In the genomic region with DNA sequence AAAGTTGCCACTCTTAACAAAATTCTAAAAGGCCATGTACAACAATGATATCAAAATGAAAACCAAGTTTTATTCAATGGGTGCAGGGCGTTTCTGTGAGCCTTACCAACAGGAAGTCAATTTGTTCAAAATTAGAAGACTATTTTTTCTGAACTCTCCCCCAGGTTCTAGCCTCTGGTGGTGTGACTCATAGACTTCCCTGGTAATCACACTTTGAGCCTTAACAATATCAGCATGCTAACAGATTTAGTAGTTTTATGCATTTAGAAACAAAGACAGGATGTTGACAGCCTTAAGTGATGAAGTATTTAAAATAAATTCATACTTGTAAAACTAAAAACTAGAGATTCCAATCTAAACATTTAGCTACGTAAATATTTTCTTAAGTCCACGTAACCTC, we compare ENCODE assay signal across 10 cellular contexts.
DNase-seq lines count a peak whose midpoint lies in the region; ATAC-seq and TF ChIP-seq lines count a peak whose summit lies in the region.
"Had no signal": no experiment of that assay in that cellular context is flagged by ENCODE, and none has a peak within 500 bp of the region (broad histone marks: within the 10 kb centered on the region; RNA-seq: fewer than 3 reads in every experiment).

No MANE protein-coding gene starts in this region.

- intact Hi-C loops in CD4-positive, alpha-beta T cell (cut with DNase I, micrococcal nuclease), result loop anchor here in 1 of 2 experiments (5.0 kb wide), 1 partner anchor 36 kb away; no protein-coding TSS in a partner anchor
- intact Hi-C loops in activated B cell treated with CpG ODN at 0.5 μM for 24 hours (cut with micrococcal nuclease), result no loop called here

- no peak for TF ChIP-seq CTCF in CD4-positive, alpha-beta T cell (IDR thresholded peaks at IDR 0.05)
- TF ChIP-seq CTCF in HFFc6 (IDR thresholded peaks at IDR 0.05), result no peak
- no peak for TF ChIP-seq CTCF in activated B cell treated with CpG ODN at 0.5 μM for 24 hours (IDR thresholded peaks at IDR 0.05)

- H3K9me3 ChIP-seq in CD4-positive, alpha-beta T cell (ENCODE audit: control insufficient read depth, low read length), result no peaks in the 10 kb centered on the region
- H3K9me3 ChIP-seq: uterus had no signal

- POLR2A ChIA-PET in CD4-positive, alpha-beta T cell (lab: Charles Lee), result interaction anchor here (0.6 to 1.5 kb wide), 5 partner anchors 23 to 111 kb away, joined by 3 to 9 read pairs (median 3); no protein-coding TSS in a partner anchor
- POLR2A ChIA-PET in activated B cell treated with CpG ODN at 0.5 μM for 24 hours (lab: Charles Lee), result interaction anchor here (0.7 kb wide), 1 partner anchor 28 kb away, joined by 3 read pairs; no protein-coding TSS in a partner anchor

- peak overlapping the region; percentile 72 for H3K27ac Mint-ChIP-seq in CD4-positive, alpha-beta T cell
- no peak overlapping the region; the same call in 1 of the 2 replicates for H3K27ac Mint-ChIP-seq in HFFc6
- peak overlapping the region; percentile 50 for H3K27ac Mint-ChIP-seq in activated B cell treated with CpG ODN at 0.5 μM for 24 hours

- peaks cover 37% of the 10 kb centered on the region for H3K36me3 Mint-ChIP-seq in CD4-positive, alpha-beta T cell (ENCODE audit: low read depth)
- H3K36me3 Mint-ChIP-seq in HFFc6 (ENCODE audit: low read depth) (no peaks in the 10 kb centered on the region), activated B cell treated with CpG ODN at 0.5 μM for 24 hours (ENCODE audit: low read depth) (no peaks in the 10 kb centered on the region)

- peak; percentile 66 for ATAC-seq in CD4-positive, alpha-beta T cell (ENCODE audit: poor library complexity)
- peak; percentile 19 for ATAC-seq in activated B cell treated with CpG ODN at 0.5 μM for 24 hours (ENCODE audit: low read depth)
- no peak for ATAC-seq in HG02884 (IDR thresholded peaks at IDR 0.05; ENCODE audit: unreplicated experiment)

- H3K4me1 Mint-ChIP-seq in CD4-positive, alpha-beta T cell (ENCODE audit: low read depth), result peaks cover 82% of the 10 kb centered on the region
- peaks cover 71% of the 10 kb centered on the region for H3K4me1 Mint-ChIP-seq in HFFc6 (ENCODE audit: low read depth)
- peaks cover 73% of the 10 kb centered on the region for H3K4me1 Mint-ChIP-seq in activated B cell treated with CpG ODN at 0.5 μM for 24 hours

- H3K27ac ChIP-seq in CD4-positive, alpha-beta T cell (ENCODE audit: low read depth, low read length), result no peak overlapping the region

- CTCF ChIA-PET in CD4-positive, alpha-beta T cell (lab: Charles Lee), result interaction anchor here (4.0 kb wide), 1 partner anchor 42 kb away, joined by 18 read pairs; no protein-coding TSS in a partner anchor
- CTCF ChIA-PET in activated B cell treated with CpG ODN at 0.5 μM for 24 hours (lab: Charles Lee), result interaction anchor here (0.7 to 3.4 kb wide), 3 partner anchors 15 to 192 kb away, joined by 3 to 29 read pairs (median 4); no protein-coding TSS in a partner anchor

- no peak overlapping the region for H3K4me3 Mint-ChIP-seq in CD4-positive, alpha-beta T cell
- H3K4me3 Mint-ChIP-seq in HFFc6, result peak overlapping the region; percentile 14; the same call in 1 of the 2 replicates
- H3K4me3 Mint-ChIP-seq in activated B cell treated with CpG ODN at 0.5 μM for 24 hours, result peak overlapping the region; percentile 48

- H3K9me3 Mint-ChIP-seq in CD4-positive, alpha-beta T cell, result no peaks in the 10 kb centered on the region
- H3K9me3 Mint-ChIP-seq in HFFc6 (no peaks in the 10 kb centered on the region), activated B cell treated with CpG ODN at 0.5 μM for 24 hours (no peaks in the 10 kb centered on the region)

- H3K27me3 Mint-ChIP-seq in CD4-positive, alpha-beta T cell, result no peaks in the 10 kb centered on the region
- no peaks in the 10 kb centered on the region for H3K27me3 Mint-ChIP-seq in HFFc6 (ENCODE audit: insufficient read depth)
- H3K27me3 Mint-ChIP-seq in activated B cell treated with CpG ODN at 0.5 μM for 24 hours, result no peaks in the 10 kb centered on the region

- no peaks in the 10 kb centered on the region for H3K27me3 ChIP-seq in CD4-positive, alpha-beta T cell (ENCODE audit: control insufficient read depth, insufficient read depth, low read length)
- H3K27me3 ChIP-seq: uterus had no signal

- peak in 1 of 10 experiments; percentile 7 for DNase-seq in CD4-positive, alpha-beta T cell
- DNase-seq in HFFc6 (peak; percentile 45), activated B cell treated with CpG ODN at 0.5 μM for 24 hours (no peak), foreskin melanocyte (peak; percentile 42), NCI-H345 treated with DMSO at 0.1 percent for 48 hours (lab: John Stamatoyannopoulos, UW; ENCODE audit: unreplicated experiment) (no peak), DMS 273 (lab: John Stamatoyannopoulos, UW; ENCODE audit: unreplicated experiment) (no peak), occipital lobe (lab: John Stamatoyannopoulos, UW) (no peak)
- DNase-seq: NCI-H510A treated with DMSO at 0.1 percent for 48 hours, uterus had no signal

Comparison
In these comparisons a context has a peak if more than half of its experiments do, and no peak if none do; other contexts are left out.
1. DNase-seq: peak in HFFc6 (single experiment) and foreskin melanocyte (single experiment); none in activated B cell treated with CpG ODN at 0.5 μM for 24 hours (single experiment), NCI-H345 treated with DMSO at 0.1 percent for 48 hours (single experiment), DMS 273 (single experiment) and occipital lobe (single experiment).